ENCODE assay signal across 15 cellular contexts in the genomic region with DNA sequence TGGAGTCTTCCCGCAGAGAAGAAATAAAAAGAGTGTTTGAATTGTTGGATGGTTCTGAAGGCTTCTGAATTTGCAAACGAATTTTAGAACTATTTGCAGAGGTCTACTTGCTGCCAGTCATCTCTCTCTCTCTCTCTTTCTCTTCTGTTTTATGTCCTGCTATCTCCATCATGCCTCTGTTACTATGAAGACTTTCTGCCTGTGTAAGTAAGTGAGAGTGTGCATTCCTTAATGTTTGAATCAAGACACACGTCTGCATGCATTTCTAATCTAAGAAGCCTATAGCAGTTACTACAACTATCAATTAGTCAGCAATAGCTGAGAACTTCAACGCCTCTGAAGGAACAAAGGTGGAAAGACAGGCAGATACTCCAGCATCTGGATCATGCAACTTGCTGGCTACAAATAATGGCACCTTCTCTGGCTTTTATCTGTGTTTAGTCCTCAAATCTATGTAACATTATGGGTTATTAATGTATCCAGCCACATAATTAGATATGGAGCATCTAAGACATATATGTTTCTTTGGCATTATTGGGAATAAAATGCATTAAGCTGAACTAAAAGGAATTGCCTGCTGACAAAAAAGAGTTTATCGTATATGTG.
"Had no signal": no experiment of that assay in that cellular context is flagged by ENCODE, and none has a peak within 500 bp of the region (broad histone marks: within the 10 kb centered on the region; RNA-seq: fewer than 3 reads in every experiment).

No MANE protein-coding gene starts in this region.

- H3K9me3 Mint-ChIP-seq: activated CD4-positive, alpha-beta T cell treated with anti-CD3 and anti-CD28 coated beads, Interleukin-2, amount 10 ng/mL, durations not matched to agents 24 days and 14 days; activated naive CD4-positive, alpha-beta T cell treated with anti-CD3 and anti-CD28 coated beads, Interleukin-2, amount 50 U/mL, for 72 hours; activated T-cell treated with anti-CD3 and anti-CD28 coated beads, Interleukin-2, amount 50 U/mL, for 72 hours had no signal

- DNase-seq: activated CD4-positive, alpha-beta T cell treated with anti-CD3 and anti-CD28 coated beads, Interleukin-2, amount 10 ng/mL, durations not matched to agents 24 days and 14 days; activated CD4-positive, CD25-positive, alpha-beta regulatory T cell; activated CD8-positive, alpha-beta memory T cell treated with anti-CD3 and anti-CD28 coated beads, Interleukin-2, amount 50 U/mL, for 48 hours; activated gamma-delta T cell; activated T-cell treated with anti-CD3 and anti-CD28 coated beads, Interleukin-2, amount 50 U/mL, for 72 hours; erythroblast; left ventricle myocardium inferior; ovary; stimulated activated CD4-positive, alpha-beta T cell treated with anti-CD3 and anti-CD28 coated beads, Interleukin-4, amount 100 ng/mL, for 24 hours; stimulated activated naive CD8-positive, alpha-beta T cell treated with anti-CD3 and anti-CD28 coated beads, Interleukin-15, Interleukin-2, amounts not matched to agents 100 U/mL and 50 U/mL, for 24 hours; thyroid gland had no signal

- H3K27ac Mint-ChIP-seq: activated CD4-positive, alpha-beta T cell treated with anti-CD3 and anti-CD28 coated beads, Interleukin-2, amount 10 ng/mL, durations not matched to agents 24 days and 14 days; activated naive CD4-positive, alpha-beta T cell treated with anti-CD3 and anti-CD28 coated beads, Interleukin-2, amount 50 U/mL, for 72 hours; activated T-cell treated with anti-CD3 and anti-CD28 coated beads, Interleukin-2, amount 50 U/mL, for 72 hours had no signal

- FAIRE-seq: keratinocyte had no signal

- H3K36me3 Mint-ChIP-seq: activated naive CD4-positive, alpha-beta T cell treated with anti-CD3 and anti-CD28 coated beads, Interleukin-2, amount 50 U/mL, for 72 hours had no signal

- H3K27me3 Mint-ChIP-seq: activated CD4-positive, alpha-beta T cell treated with anti-CD3 and anti-CD28 coated beads, Interleukin-2, amount 10 ng/mL, durations not matched to agents 24 days and 14 days had no signal

- H3K4me1 Mint-ChIP-seq: activated CD4-positive, alpha-beta T cell treated with anti-CD3 and anti-CD28 coated beads, Interleukin-2, amount 10 ng/mL, durations not matched to agents 24 days and 14 days had no signal

- ATAC-seq: activated naive CD4-positive, alpha-beta T cell treated with anti-CD3 and anti-CD28 coated beads, Interleukin-2, amount 50 U/mL, for 72 hours; activated T-cell treated with anti-CD3 and anti-CD28 coated beads, Interleukin-2, amount 50 U/mL, for 72 hours; gastroesophageal sphincter; stimulated activated naive CD8-positive, alpha-beta T cell treated with anti-CD3 and anti-CD28 coated beads, Interleukin-15, Interleukin-2, amounts not matched to agents 100 U/mL and 50 U/mL, for 24 hours had no signal

- H3K4me3 Mint-ChIP-seq: activated CD4-positive, alpha-beta T cell treated with anti-CD3 and anti-CD28 coated beads, Interleukin-2, amount 10 ng/mL, durations not matched to agents 24 days and 14 days; activated T-cell treated with anti-CD3 and anti-CD28 coated beads, Interleukin-2, amount 50 U/mL, for 72 hours had no signal

- H3K9me3 ChIP-seq: gastroesophageal sphincter, left ventricle myocardium inferior, ovary, thyroid gland had no signal

- H3K27ac ChIP-seq: left ventricle myocardium inferior, ovary, skin epidermis had no signal

- H3K4me3 ChIP-seq: gastroesophageal sphincter, ovary, skin epidermis, thyroid gland had no signal

- H3K36me3 ChIP-seq: gastroesophageal sphincter, left ventricle myocardium inferior, ovary, thyroid gland had no signal

- H3K27me3 ChIP-seq: gastroesophageal sphincter, ovary, thyroid gland had no signal
